In the genomic region with DNA sequence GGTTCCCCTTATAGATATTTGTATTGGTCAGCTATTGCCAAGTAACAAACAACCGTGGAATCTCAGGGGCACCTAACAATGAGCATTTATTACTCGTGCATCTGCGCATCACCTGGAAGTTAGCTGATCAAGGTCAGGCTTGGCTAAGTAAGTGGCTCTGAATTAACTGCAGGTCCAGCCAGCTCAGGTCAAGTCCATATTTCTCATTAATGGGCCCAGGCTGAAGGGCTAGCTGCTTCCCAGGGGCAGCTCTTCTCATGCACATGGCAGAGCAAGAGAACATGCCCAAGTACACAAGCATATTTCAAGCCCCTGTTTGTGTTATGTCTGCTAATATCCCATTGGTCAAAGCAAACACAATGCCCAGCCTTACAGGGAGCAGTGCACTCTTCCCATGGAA, we compare ENCODE assay signal across 27 cellular contexts. TPM values are rescaled to one million over a fixed set of nuclear protein-coding genes. Genes with fewer than 3 reads are reported as not detected.
"Had no signal": no experiment of that assay in that cellular context is flagged by ENCODE, and none has a peak within 500 bp of the region (broad histone marks: within the 10 kb centered on the region; RNA-seq: fewer than 3 reads in every experiment).

No MANE protein-coding gene starts in this region.

- H3K27ac Mint-ChIP-seq: effector memory CD8-positive, alpha-beta T cell; mesothelial cell of epicardium; nephron; neural progenitor cell; progenitor cell of endocrine pancreas; stimulated activated memory B cell treated with anti-CD40 and anti-IgM and Interleukin-4, amounts not matched to agents 10 μg/mL and 1 μg/mL and 100 μg/mL, for 72 hours; stimulated activated naive CD8-positive, alpha-beta T cell treated with anti-CD3 and anti-CD28 coated beads, Interleukin-15, Interleukin-2, amounts not matched to agents 100 ng/mL and 50 ng/mL, for 24 hours; type B pancreatic cell had no signal

- DNase-seq: cortex of kidney; effector memory CD8-positive, alpha-beta T cell; foreskin fibroblast; gastrocnemius medialis; heart left ventricle; left cardiac atrium; left lung; mesenchymal stem cell; mucosa of descending colon; naive thymus-derived CD4-positive, alpha-beta T cell; spleen; stimulated activated CD4-positive, alpha-beta T cell treated with anti-CD3 and anti-CD28 coated beads, Interleukin-4, amount 100 ng/mL, for 4 hours; thyroid gland had no signal

- H3K4me1 ChIP-seq: gastrocnemius medialis, heart left ventricle, left lung, neural progenitor cell, parathyroid adenoma, right atrium auricular region, thyroid gland had no signal

- H3K4me3 Mint-ChIP-seq: central memory CD8-positive, alpha-beta T cell; effector memory CD8-positive, alpha-beta T cell; mesothelial cell of epicardium; naive thymus-derived CD4-positive, alpha-beta T cell; nephron; neural progenitor cell; stimulated activated memory B cell treated with anti-CD40 and anti-IgM and Interleukin-4, amounts not matched to agents 10 μg/mL and 1 μg/mL and 100 μg/mL, for 72 hours; stimulated activated naive CD8-positive, alpha-beta T cell treated with anti-CD3 and anti-CD28 coated beads, Interleukin-15, Interleukin-2, amounts not matched to agents 100 ng/mL and 50 ng/mL, for 24 hours; type B pancreatic cell had no signal

- H3K27ac ChIP-seq: gastrocnemius medialis, hepatocyte, left lung, neural progenitor cell, parathyroid adenoma, right atrium auricular region, spleen, thyroid gland had no signal

- H3K27me3 ChIP-seq: hepatocyte, right atrium auricular region, thyroid gland had no signal

- H3K4me2 ChIP-seq: hepatocyte, neural progenitor cell had no signal

- H3K9ac ChIP-seq: neural progenitor cell, parathyroid adenoma had no signal

- H3K27me3 Mint-ChIP-seq: central memory CD8-positive, alpha-beta T cell; naive thymus-derived CD4-positive, alpha-beta T cell; stimulated activated memory B cell treated with anti-CD40 and anti-IgM and Interleukin-4, amounts not matched to agents 10 μg/mL and 1 μg/mL and 100 μg/mL, for 72 hours; stimulated activated naive CD8-positive, alpha-beta T cell treated with anti-CD3 and anti-CD28 coated beads, Interleukin-15, Interleukin-2, amounts not matched to agents 100 ng/mL and 50 ng/mL, for 24 hours had no signal

- H3K9me3 Mint-ChIP-seq: central memory CD8-positive, alpha-beta T cell; effector memory CD8-positive, alpha-beta T cell; mesothelial cell of epicardium; naive thymus-derived CD4-positive, alpha-beta T cell; nephron; neural progenitor cell; stimulated activated memory B cell treated with anti-CD40 and anti-IgM and Interleukin-4, amounts not matched to agents 10 μg/mL and 1 μg/mL and 100 μg/mL, for 72 hours; stimulated activated naive CD8-positive, alpha-beta T cell treated with anti-CD3 and anti-CD28 coated beads, Interleukin-15, Interleukin-2, amounts not matched to agents 100 ng/mL and 50 ng/mL, for 24 hours; type B pancreatic cell had no signal

- H3K4me3 ChIP-seq: gastrocnemius medialis, heart left ventricle, hepatocyte, left lung, mucosa of descending colon, neural progenitor cell, right atrium auricular region, skin epidermis, spleen, thyroid gland had no signal

- H3K9me3 ChIP-seq: gastrocnemius medialis, heart left ventricle, left lung, mucosa of descending colon, right atrium auricular region, spleen, thyroid gland had no signal

- H2AFZ ChIP-seq: hepatocyte, neural progenitor cell, parathyroid adenoma had no signal

- H3K36me3 Mint-ChIP-seq: mesothelial cell of epicardium; naive thymus-derived CD4-positive, alpha-beta T cell; neural progenitor cell; stimulated activated memory B cell treated with anti-CD40 and anti-IgM and Interleukin-4, amounts not matched to agents 10 μg/mL and 1 μg/mL and 100 μg/mL, for 72 hours; type B pancreatic cell had no signal

- ATAC-seq: effector memory CD8-positive, alpha-beta T cell; gastrocnemius medialis; heart left ventricle; left cardiac atrium; left lung; mucosa of descending colon; naive thymus-derived CD4-positive, alpha-beta T cell; stimulated activated memory B cell treated with anti-CD40 and anti-IgM and Interleukin-4, amounts not matched to agents 10 μg/mL and 1 μg/mL and 100 μg/mL, for 72 hours had no signal

- H3K79me2 ChIP-seq: hepatocyte, parathyroid adenoma had no signal

- H3K4me1 Mint-ChIP-seq: central memory CD8-positive, alpha-beta T cell; mesothelial cell of epicardium; nephron; stimulated activated memory B cell treated with anti-CD40 and anti-IgM and Interleukin-4, amounts not matched to agents 10 μg/mL and 1 μg/mL and 100 μg/mL, for 72 hours had no signal

- H3K36me3 ChIP-seq: gastrocnemius medialis, heart left ventricle, left lung, neural progenitor cell, right atrium auricular region, spleen, thyroid gland had no signal

RNA-seq across cellular contexts. Expression of a gene that starts 26.0 kb away (rescaled TPM):
- total RNA-seq: dermis microvascular lymphatic vessel endothelial cell; lung microvascular endothelial cell; naive thymus-derived CD4-positive, alpha-beta T cell had no signal
- polyA plus RNA-seq: naive thymus-derived CD4-positive, alpha-beta T cell had no signal
